Comparison of ENCODE assay signal across 1 cellular context in genomic region chr17:82256242-82256894, GRCh38.
TF ChIP-seq lines count a peak whose summit lies in the region.

No MANE protein-coding gene starts in this region.

TF ChIP-seq in HCT116, 20 proteins besides CTCF, POLR2A, EP300 and RAD21:
- no peak for TF ChIP-seq FOSL1 (IDR thresholded peaks at IDR 0.05; ENCODE audit: low read depth)
- peak; percentile 34; the same call in 1 of the 2 replicates for TF ChIP-seq POLR2AphosphoS5 (IDR thresholded peaks at IDR 0.05; ENCODE audit: low read depth, low read length)
